ENCODE assay signal across 1 cellular context in the genomic region with DNA sequence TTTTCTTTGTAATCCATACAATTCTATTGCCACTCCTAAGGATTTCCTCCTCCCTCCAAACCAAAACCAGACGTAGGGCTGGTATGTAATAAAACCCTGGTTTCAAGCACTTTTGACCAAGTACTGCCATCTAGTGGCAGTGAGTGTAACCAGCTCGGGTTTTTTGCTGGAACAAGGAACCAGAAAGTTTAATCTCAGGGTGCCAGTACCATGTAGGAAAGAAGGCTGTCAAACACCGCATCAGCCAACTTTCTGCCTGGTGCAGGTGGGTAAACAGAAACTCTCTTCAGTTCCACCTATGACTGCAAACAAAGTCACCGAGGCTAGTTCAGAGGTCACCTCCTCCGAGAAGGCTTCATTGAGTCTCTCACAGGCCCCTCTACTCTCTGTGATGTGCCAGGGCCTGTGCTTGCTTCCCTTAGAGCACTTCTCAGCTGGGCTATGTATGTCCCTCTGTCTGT.
TF ChIP-seq lines count a peak whose summit lies in the region.

No MANE protein-coding gene starts in this region.

TF ChIP-seq in endothelial cell of umbilical vein, 7 proteins besides CTCF, POLR2A, EP300 and RAD21 (continued from another document):
- TF ChIP-seq FOS (IDR thresholded peaks at IDR 0.05; ENCODE audit: borderline replicate concordance, insufficient read depth, low read length) (no peak), JUN (IDR thresholded peaks at IDR 0.05; ENCODE audit: borderline replicate concordance, insufficient read depth, insufficient read length, low read depth) (no peak)
